In genomic region chr20:543369-544152, GRCh38 we compare ENCODE assay signal across 8 cellular contexts. TPM values are rescaled to one million over a fixed set of nuclear protein-coding genes. Genes with fewer than 3 reads are reported as not detected.
DNase-seq lines count a peak whose midpoint lies in the region; ATAC-seq and TF ChIP-seq lines count a peak whose summit lies in the region.

CSNK2A1 (minus strand) TSS chr20:543790; CDS start chr20:508551, 35,239 bp downstream.

- H3K27ac Mint-ChIP-seq in T-helper 1 cell treated with Interleukin-12 subunit alpha and Interleukin-12 subunit beta and Interleukin-4 antibody, amounts not matched to agents 30 μg/mL and 1 μg/mL, for 36 hours, result peak within 1 kb of the TSS; percentile 94

- in situ Hi-C loops in GM13977 (cut with MboI; ENCODE audit: low pct_unique_long_range_greater_than_20kb, low sequenced_read_pairs, unreplicated experiment), result no loop called here

- DNase-seq in GM13977 (ENCODE audit: low spot score) (peak; percentile 93), NCI-H1694 (lab: John Stamatoyannopoulos, UW) (peak; percentile 90), amniotic stem cell (lab: John Stamatoyannopoulos, UW) (peak; percentile 93), left cardiac atrium (peak; percentile 95), posterior vena cava (ENCODE audit: low spot score) (peak; percentile 98), upper lobe of right lung (peak; percentile 97)

- H3K36me3 Mint-ChIP-seq in T-helper 1 cell treated with Interleukin-12 subunit alpha and Interleukin-12 subunit beta and Interleukin-4 antibody, amounts not matched to agents 30 μg/mL and 1 μg/mL, for 36 hours (ENCODE audit: low read depth), result peaks cover 43% of the 10 kb centered on the region

- H3K27me3 ChIP-seq in upper lobe of right lung, result no peaks in the 10 kb centered on the region

- no peaks in the 10 kb centered on the region for H3K9me3 ChIP-seq in upper lobe of right lung

- TF ChIP-seq CTCF in GM13977 (IDR thresholded peaks at IDR 0.05; ENCODE audit: extremely low read depth, insufficient read depth, missing control alignments) (no peak), upper lobe of right lung (IDR thresholded peaks at IDR 0.05) (no peak)

- H3K4me1 ChIP-seq in upper lobe of right lung, result peaks cover 22% of the 10 kb centered on the region

- no peaks in the 10 kb centered on the region for H3K36me3 ChIP-seq in upper lobe of right lung

- H3K4me1 Mint-ChIP-seq in T-helper 1 cell treated with Interleukin-12 subunit alpha and Interleukin-12 subunit beta and Interleukin-4 antibody, amounts not matched to agents 30 μg/mL and 1 μg/mL, for 36 hours (ENCODE audit: low read depth), result peaks cover 33% of the 10 kb centered on the region

- intact Hi-C loops in left cardiac atrium (cut with DNase I), result no loop called here
- intact Hi-C loops in posterior vena cava (cut with DNase I), result loop anchor here in 1 of 2 donors (10.0 kb wide), 1 partner anchor 571 kb away; the partner anchor contains the start of gene PSMF1
- intact Hi-C loops in upper lobe of right lung (cut with DNase I), result no loop called here

- H3K9me3 Mint-ChIP-seq in T-helper 1 cell treated with Interleukin-12 subunit alpha and Interleukin-12 subunit beta and Interleukin-4 antibody, amounts not matched to agents 30 μg/mL and 1 μg/mL, for 36 hours, result peaks cover 27% of the 10 kb centered on the region

- H3K4me3 Mint-ChIP-seq in T-helper 1 cell treated with Interleukin-12 subunit alpha and Interleukin-12 subunit beta and Interleukin-4 antibody, amounts not matched to agents 30 μg/mL and 1 μg/mL, for 36 hours, result peak within 1 kb of the TSS; percentile 91

- peak within 1 kb of the TSS; percentile 98 for H3K4me3 ChIP-seq in upper lobe of right lung

- peaks cover 17% of the 10 kb centered on the region for H3K27me3 Mint-ChIP-seq in T-helper 1 cell treated with Interleukin-12 subunit alpha and Interleukin-12 subunit beta and Interleukin-4 antibody, amounts not matched to agents 30 μg/mL and 1 μg/mL, for 36 hours (ENCODE audit: low read depth)

- peak within 1 kb of the TSS; percentile 88 for H3K27ac ChIP-seq in upper lobe of right lung

- ATAC-seq in HG02884 (IDR thresholded peaks at IDR 0.05; ENCODE audit: unreplicated experiment) (peak; percentile 93), left cardiac atrium (peak; percentile 99), upper lobe of right lung (peak; percentile 99)

RNA-seq across cellular contexts. Expression of gene CSNK2A1, which starts in this region (rescaled TPM):
- total RNA-seq in left cardiac atrium (100 to 1,000 TPM in 1 of 2 donors, 10 to 100 TPM in 1; 86.4 to 110 TPM), posterior vena cava (10 to 100 TPM; 71.4 to 74.8 TPM), upper lobe of right lung (84.8 TPM)

Comparison
In these comparisons a context has a peak if more than half of its experiments do, and no peak if none do; other contexts are left out.
1. Peak in every context shown above with its lines: DNase-seq, ATAC-seq, H3K4me3 ChIP-seq and H3K27ac ChIP-seq.